In genomic region chr3:101631959-101632358, GRCh38 we compare ENCODE assay signal across 6 cellular contexts. TPM values are rescaled to one million over a fixed set of nuclear protein-coding genes. Genes with fewer than 3 reads are reported as not detected.
DNase-seq lines count a peak whose midpoint lies in the region; ATAC-seq and TF ChIP-seq lines count a peak whose summit lies in the region.
"Not testable (repeated sequence)": the region's sequence is repeated elsewhere in the genome, so short reads cannot be mapped to it uniquely, and the experiment has no call there.

No MANE protein-coding gene starts in this region.

- H2AFZ ChIP-seq in GM23338: peak overlapping the region; percentile 72

- not testable (repeated sequence) for H3F3A ChIP-seq in GM23338 (replicated peaks; ENCODE audit: low read depth)

- not testable (repeated sequence) for H3K79me2 ChIP-seq in GM23338 (replicated peaks; ENCODE audit: insufficient read depth)

- not testable (repeated sequence) for TF ChIP-seq CTCF in GM23338 (conservative IDR thresholded peaks at IDR 0.05; ENCODE audit: low read depth in 2 of 2); coronary artery (IDR thresholded peaks at IDR 0.05); right atrium auricular region (IDR thresholded peaks at IDR 0.05); osteocyte (IDR thresholded peaks at IDR 0.05); spleen (IDR thresholded peaks at IDR 0.05 in 8 of 11, conservative IDR thresholded peaks at IDR 0.05 in 3 of 11)

- WGBS in spleen, 5 donors: 91 to 95% (median 93%) methylated on average over 8 of the region's 8 CpGs

- not testable (repeated sequence) for ATAC-seq in GM23338

- H3K4me1 Mint-ChIP-seq in GM23338; activated naive CD4-positive, alpha-beta T cell treated with anti-CD3 and anti-CD28 coated beads, Interleukin-2, amount 10 ng/mL, durations not matched to agents 7 days and 5 days; osteocyte (ENCODE audit: unreplicated experiment): not testable (repeated sequence)

- not testable (repeated sequence) for H3K36me3 ChIP-seq in GM23338 (ENCODE audit: insufficient read depth); right atrium auricular region; spleen

- H3K27me3 Mint-ChIP-seq in GM23338 (ENCODE audit: insufficient read depth, low read depth, poor library complexity); activated naive CD4-positive, alpha-beta T cell treated with anti-CD3 and anti-CD28 coated beads, Interleukin-2, amount 10 ng/mL, durations not matched to agents 7 days and 5 days; osteocyte (ENCODE audit: unreplicated experiment): not testable (repeated sequence)

- not testable (repeated sequence) for H3K27ac Mint-ChIP-seq in GM23338; osteocyte (ENCODE audit: unreplicated experiment)
- peak overlapping the region; percentile 58 for H3K27ac Mint-ChIP-seq in activated naive CD4-positive, alpha-beta T cell treated with anti-CD3 and anti-CD28 coated beads, Interleukin-2, amount 10 ng/mL, durations not matched to agents 7 days and 5 days

- H3K9me3 ChIP-seq in right atrium auricular region, spleen: not testable (repeated sequence)

- H3K4me1 ChIP-seq in GM23338 (ENCODE audit: insufficient read depth); right atrium auricular region; spleen: not testable (repeated sequence)

- not testable (repeated sequence) for H3K9me3 Mint-ChIP-seq in GM23338; activated naive CD4-positive, alpha-beta T cell treated with anti-CD3 and anti-CD28 coated beads, Interleukin-2, amount 10 ng/mL, durations not matched to agents 7 days and 5 days; osteocyte (ENCODE audit: unreplicated experiment)

- H3K4me3 Mint-ChIP-seq in GM23338; activated naive CD4-positive, alpha-beta T cell treated with anti-CD3 and anti-CD28 coated beads, Interleukin-2, amount 10 ng/mL, durations not matched to agents 7 days and 5 days; osteocyte (ENCODE audit: unreplicated experiment): not testable (repeated sequence)

- CTCF ChIA-PET in activated naive CD4-positive, alpha-beta T cell treated with anti-CD3 and anti-CD28 coated beads, Interleukin-2, amount 10 ng/mL, durations not matched to agents 7 days and 5 days (lab: Charles Lee): interaction anchor here (1.0 kb wide), 1 partner anchor 560 kb away, joined by 3 read pairs; no protein-coding TSS in a partner anchor

- not testable (repeated sequence) for DNase-seq in GM23338 (ENCODE audit: low spot score); activated naive CD4-positive, alpha-beta T cell treated with anti-CD3 and anti-CD28 coated beads, Interleukin-2, amount 10 ng/mL, durations not matched to agents 7 days and 5 days
- peak; percentile 4 for DNase-seq in coronary artery (ENCODE audit: low spot score)
- peak; percentile 7 for DNase-seq in right atrium auricular region (ENCODE audit: low spot score)
- peak; percentile 40 for DNase-seq in osteocyte (ENCODE audit: extremely low spot score, unreplicated experiment)
- DNase-seq in spleen: peak; percentile 24

- H3K27ac ChIP-seq in GM23338 (ENCODE audit: low read depth); coronary artery; right atrium auricular region; spleen: not testable (repeated sequence)

- not testable (repeated sequence) for H3K36me3 Mint-ChIP-seq in GM23338 (ENCODE audit: low read depth); activated naive CD4-positive, alpha-beta T cell treated with anti-CD3 and anti-CD28 coated beads, Interleukin-2, amount 10 ng/mL, durations not matched to agents 7 days and 5 days; osteocyte (ENCODE audit: unreplicated experiment)

- not testable (repeated sequence) for H4K20me1 ChIP-seq in GM23338 (replicated peaks; ENCODE audit: insufficient read depth)

- H3K4me2 ChIP-seq in GM23338: not testable (repeated sequence)

- H3K4me3 ChIP-seq in GM23338, coronary artery, right atrium auricular region, spleen: not testable (repeated sequence)

- not testable (repeated sequence) for H3K27me3 ChIP-seq in GM23338 (ENCODE audit: insufficient read depth); right atrium auricular region; spleen (replicated peaks in 1 of 7)

- intact Hi-C loops in spleen (cut with DNase I; ENCODE audit: low total_unique reads): loop anchor here (10.0 kb wide), 1 partner anchor 47 kb away; no protein-coding TSS in a partner anchor

- not testable (repeated sequence) for TF ChIP-seq POLR2A in spleen (IDR thresholded peaks at IDR 0.05)

- not testable (repeated sequence) for H3K9me2 ChIP-seq in GM23338 (ENCODE audit: insufficient read depth)

RNA-seq across cellular contexts. Expression of gene ZBTB11, which starts 45.0 kb away (rescaled TPM):
- total RNA-seq in GM23338 (2014; rRNA removed; shearing (Covaris generic)): 21.3 and 22.4 TPM in 2 replicates
- polyA plus RNA-seq in GM23338 (2016; fragmentation: Nextera tagmentation; extraction: Ambion mirVana): 6.5 and 7.7 TPM in 2 replicates
- 10 to 100 TPM in 1 of 2 donors, 1 to 10 TPM in 1; 9.8 to 10.4 TPM for total RNA-seq in right atrium auricular region
- 15.3 and 18.2 TPM in 2 replicates for total RNA-seq in osteocyte
- 10 to 100 TPM; 23.2 to 43.7 (median 26.3) TPM for total RNA-seq in spleen
- 1 to 10 TPM; 7.5 to 10.0 (median 9.0) TPM for polyA plus RNA-seq in spleen

RNA-seq across cellular contexts. Expression of gene RPL24, which starts 54.6 kb away (rescaled TPM):
- total RNA-seq in GM23338 (2014; rRNA removed; shearing (Covaris generic)): 681 and 902 TPM in 2 replicates
- polyA plus RNA-seq in GM23338 (2016; fragmentation: Nextera tagmentation; extraction: Ambion mirVana): 2,092 and 2,216 TPM in 2 replicates
- total RNA-seq in right atrium auricular region: 1,000 to 10,000 TPM; 1,059 to 1,395 TPM
- 989 and 1,036 TPM in 2 replicates for total RNA-seq in osteocyte
- 100 to 1,000 TPM; 652 to 978 (median 810) TPM for total RNA-seq in spleen
- polyA plus RNA-seq in spleen: 1,000 to 10,000 TPM; 2,892 to 4,324 (median 3,948) TPM

RNA-seq across cellular contexts. Expression of gene PCNP, which starts 58.0 kb away (rescaled TPM):
- 134 and 139 TPM in 2 replicates for total RNA-seq in GM23338 (2014; rRNA removed; shearing (Covaris generic))
- polyA plus RNA-seq in GM23338 (2016; fragmentation: Nextera tagmentation; extraction: Ambion mirVana) (151 and 185 TPM in 2 replicates), spleen (100 to 1,000 TPM in 1 of 3 donors, 10 to 100 TPM in 2; 71.1 to 104 (median 92.6) TPM)
- total RNA-seq in right atrium auricular region (10 to 100 TPM; 63.4 to 83.9 TPM), osteocyte (139 and 144 TPM in 2 replicates), spleen (100 to 1,000 TPM; 104 to 122 (median 112) TPM)
